In the genomic region with DNA sequence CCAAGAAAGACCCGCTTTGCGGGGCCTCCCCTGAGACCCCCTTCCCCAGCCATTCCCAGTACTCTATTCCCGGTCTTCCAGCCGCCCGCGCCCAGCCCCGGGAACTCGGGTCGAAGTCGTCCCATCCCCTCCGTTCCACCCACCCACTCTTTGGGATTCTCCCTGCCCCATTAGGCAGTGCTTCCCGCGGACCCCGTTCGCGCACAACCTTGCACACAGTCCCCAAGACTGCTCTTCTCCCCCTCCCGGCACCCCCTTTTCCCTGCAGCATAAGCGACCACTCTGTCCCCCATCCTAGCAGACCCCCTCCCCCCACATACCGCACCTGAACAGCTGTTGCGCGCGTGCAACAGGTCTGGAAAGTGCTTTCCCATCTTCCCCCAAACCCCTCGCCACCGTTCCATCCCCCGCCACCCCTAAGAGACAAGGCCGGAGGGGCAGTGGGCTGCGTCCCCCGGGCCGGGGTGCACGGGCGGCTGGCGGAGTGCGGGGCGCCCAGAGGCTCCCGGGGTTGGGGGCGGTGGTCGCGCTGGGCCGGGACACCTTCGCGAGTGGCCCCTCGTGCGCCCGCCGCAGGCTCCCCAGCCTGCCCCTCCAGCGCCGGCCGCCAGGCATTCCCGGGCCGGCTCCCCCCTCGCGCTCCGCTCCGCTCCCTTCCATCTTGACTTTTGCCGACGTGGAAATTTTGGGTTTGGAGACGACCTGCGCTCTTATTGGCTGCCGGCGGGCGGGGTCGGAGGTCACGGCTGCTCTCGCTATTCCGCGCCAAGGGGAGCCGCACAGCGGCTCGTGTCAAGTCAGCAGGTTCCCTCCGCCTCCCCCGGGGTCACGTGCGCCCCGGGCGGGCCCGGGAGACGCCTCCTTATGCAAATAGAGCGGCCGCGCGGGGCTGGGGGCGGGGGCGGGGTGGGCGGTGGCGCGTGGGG, we compare ENCODE assay signal across 8 cellular contexts.
DNase-seq lines count a peak whose midpoint lies in the region; ATAC-seq, FAIRE-seq and TF ChIP-seq lines count a peak whose summit lies in the region.

No MANE protein-coding gene starts in this region.

- ATAC-seq in activated naive CD8-positive, alpha-beta T cell treated with anti-CD3 and anti-CD28 coated beads, Interleukin-2, amount 50 U/mL, for 24 hours = peak; percentile 92

- no peak for TF ChIP-seq CTCF in HFFc6 (IDR thresholded peaks at IDR 0.05)
- TF ChIP-seq CTCF in left ventricle myocardium inferior (IDR thresholded peaks at IDR 0.05; ENCODE audit: borderline replicate concordance) = no peak
- peak in 1 of 4 experiments; percentile 42 for TF ChIP-seq CTCF in prostate gland (IDR thresholded peaks at IDR 0.05)

- no peaks in the 10 kb centered on the region for H3K36me3 Mint-ChIP-seq in HFFc6 (ENCODE audit: low read depth)
- H3K36me3 Mint-ChIP-seq in activated naive CD8-positive, alpha-beta T cell treated with anti-CD3 and anti-CD28 coated beads, Interleukin-2, amount 50 U/mL, for 24 hours (ENCODE audit: low read depth) = no peaks in the 10 kb centered on the region

- H3K36me3 ChIP-seq in left ventricle myocardium inferior (no peaks in the 10 kb centered on the region), prostate gland (no peaks in the 10 kb centered on the region)

- intact Hi-C loops in left ventricle myocardium inferior (cut with micrococcal nuclease) = no loop called here
- intact Hi-C loops in prostate gland (cut with DNase I) = no loop called here

- peak overlapping the region; percentile 12; the same call in 1 of the 2 replicates for H3K4me3 Mint-ChIP-seq in HFFc6
- H3K4me3 Mint-ChIP-seq in activated naive CD8-positive, alpha-beta T cell treated with anti-CD3 and anti-CD28 coated beads, Interleukin-2, amount 50 U/mL, for 24 hours = peak overlapping the region; percentile 78

- H3K9me3 Mint-ChIP-seq in HFFc6 = no peaks in the 10 kb centered on the region
- H3K9me3 Mint-ChIP-seq in activated naive CD8-positive, alpha-beta T cell treated with anti-CD3 and anti-CD28 coated beads, Interleukin-2, amount 50 U/mL, for 24 hours = no peaks in the 10 kb centered on the region

- H3K9me3 ChIP-seq in left ventricle myocardium inferior (replicated peaks) (peaks cover 12% of the 10 kb centered on the region), prostate gland (no peaks in the 10 kb centered on the region)

- DNase-seq in HFFc6 (no peak), NAMALWA (ENCODE audit: low spot score) (peak; percentile 99), SKM-1 treated with dmso at 0.1 percent for 144 hours (lab: John Stamatoyannopoulos, UW; ENCODE audit: unreplicated experiment) (peak; percentile 88), left ventricle myocardium inferior (peak; percentile 85), prostate gland (ENCODE audit: low spot score) (peak; percentile 97), urothelium cell line (ENCODE audit: low spot score) (peak; percentile 97)
- DNase-seq in activated naive CD8-positive, alpha-beta T cell treated with anti-CD3 and anti-CD28 coated beads, Interleukin-2, amount 50 U/mL, for 24 hours = peak; percentile 77

- H3K27ac Mint-ChIP-seq in HFFc6 = no peak overlapping the region
- no peak overlapping the region for H3K27ac Mint-ChIP-seq in activated naive CD8-positive, alpha-beta T cell treated with anti-CD3 and anti-CD28 coated beads, Interleukin-2, amount 50 U/mL, for 24 hours

- peaks cover 48% of the 10 kb centered on the region for H3K27me3 ChIP-seq in left ventricle myocardium inferior (ENCODE audit: low read depth)
- no peaks in the 10 kb centered on the region for H3K27me3 ChIP-seq in prostate gland (replicated peaks; ENCODE audit: insufficient read depth)

- peak overlapping the region; percentile 73 for H3K4me3 ChIP-seq in GM08714 (ENCODE audit: low read length)
- peak overlapping the region; percentile 77 for H3K4me3 ChIP-seq in left ventricle myocardium inferior
- peak overlapping the region; percentile 63 to 84 for H3K4me3 ChIP-seq in prostate gland

- H3K4me1 Mint-ChIP-seq in HFFc6 (ENCODE audit: low read depth) = no peaks in the 10 kb centered on the region
- peaks cover 8% of the 10 kb centered on the region for H3K4me1 Mint-ChIP-seq in activated naive CD8-positive, alpha-beta T cell treated with anti-CD3 and anti-CD28 coated beads, Interleukin-2, amount 50 U/mL, for 24 hours

- peaks cover 19% of the 10 kb centered on the region for H3K27me3 Mint-ChIP-seq in HFFc6 (ENCODE audit: insufficient read depth)
- H3K27me3 Mint-ChIP-seq in activated naive CD8-positive, alpha-beta T cell treated with anti-CD3 and anti-CD28 coated beads, Interleukin-2, amount 50 U/mL, for 24 hours = peaks cover 21% of the 10 kb centered on the region

- H3K27ac ChIP-seq in left ventricle myocardium inferior (replicated peaks) = no peak overlapping the region
- peak overlapping the region; percentile 87 to 92 for H3K27ac ChIP-seq in prostate gland

- under 1% methylated on average over 63 of the region's 86 CpGs for WGBS in prostate gland

- peaks cover 27% of the 10 kb centered on the region for H3K4me1 ChIP-seq in left ventricle myocardium inferior
- H3K4me1 ChIP-seq in prostate gland (replicated peaks) = no peaks in the 10 kb centered on the region

- peak; percentile 82 for FAIRE-seq in urothelium cell line (lab: Jason Lieb, UNC)

- peak; percentile 63 for TF ChIP-seq POLR2A in prostate gland (IDR thresholded peaks at IDR 0.05)
